Comparison of ENCODE assay signal across 15 cellular contexts in genomic region chr7:139870406-139870805, GRCh38. TPM values are rescaled to one million over a fixed set of nuclear protein-coding genes. Genes with fewer than 3 reads are reported as not detected.
DNase-seq lines count a peak whose midpoint lies in the region; ATAC-seq and TF ChIP-seq lines count a peak whose summit lies in the region.
"Had no signal": no experiment of that assay in that cellular context is flagged by ENCODE, and none has a peak within 500 bp of the region (broad histone marks: within the 10 kb centered on the region; RNA-seq: fewer than 3 reads in every experiment).

No MANE protein-coding gene starts in this region.

- no peaks in the 10 kb centered on the region for H4K20me1 ChIP-seq in Karpas-422 (ENCODE audit: insufficient read depth, low read depth, low read length)
- H4K20me1 ChIP-seq in SK-N-SH (ENCODE audit: insufficient read depth), result no peaks in the 10 kb centered on the region
- H4K20me1 ChIP-seq: BLaER1 had no signal

- intact Hi-C loops in natural killer cell (cut with micrococcal nuclease), result loop anchor here (1.0 to 10.0 kb wide), 4 partner anchors 16 to 304 kb away; partner anchors contain the start of gene KDM7A

- H3K4me2 ChIP-seq in Karpas-422 (ENCODE audit: low read depth, low read length, poor library complexity, severe bottlenecking), result no peak overlapping the region
- H3K4me2 ChIP-seq in SK-N-SH, result no peak overlapping the region
- H3K4me2 ChIP-seq: BLaER1 had no signal

- H3K79me2 ChIP-seq in Karpas-422 (ENCODE audit: low read length), result no peaks in the 10 kb centered on the region
- H3K79me2 ChIP-seq in SK-N-SH (ENCODE audit: insufficient read depth), result no peaks in the 10 kb centered on the region

- no peaks in the 10 kb centered on the region for H3K27me3 Mint-ChIP-seq in natural killer cell (ENCODE audit: low read depth in 2 of 2)
- peaks cover 2% of the 10 kb centered on the region for H3K27me3 Mint-ChIP-seq in T-helper 2 cell treated with Interferon-gamma antibody and Interleukin-4, amounts not matched to agents 5 μg/mL and 100 μg/mL, for 36 hours (ENCODE audit: low read depth)

- peak overlapping the region; percentile 42 for H3K27ac ChIP-seq in AG04450 (ENCODE audit: low read depth, low read length)
- H3K27ac ChIP-seq in Karpas-422 (ENCODE audit: low read length), result no peak overlapping the region
- H3K27ac ChIP-seq in coronary artery, result no peak overlapping the region
- H3K27ac ChIP-seq in SK-N-SH (ENCODE audit: low read depth in 2 of 2, low read length in 1 of 2), result no peak overlapping the region
- H3K27ac ChIP-seq: BLaER1, RWPE1 had no signal

- 63% methylated on average over 8 of the region's 8 CpGs for WGBS in SK-N-SH (ENCODE audit: low lambda C conversion rate)

- CTCF ChIA-PET in AG04450 (lab: Charles Lee), result no interaction called here
- CTCF ChIA-PET in SK-N-SH (lab: Yijun Ruan, JAX), result no interaction called here

- H3K9me3 ChIP-seq in AG04450 (ENCODE audit: control insufficient read depth, insufficient read depth, low read length), result peaks cover 2% of the 10 kb centered on the region; the same call in 1 of the 2 replicates
- H3K9me3 ChIP-seq in Karpas-422 (ENCODE audit: low read length), result no peaks in the 10 kb centered on the region
- H3K9me3 ChIP-seq in SK-N-SH, result no peaks in the 10 kb centered on the region
- H3K9me3 ChIP-seq: BLaER1 had no signal

- H3K27ac Mint-ChIP-seq in natural killer cell, result peak overlapping the region; percentile 70 to 83
- H3K27ac Mint-ChIP-seq in T-helper 2 cell treated with Interferon-gamma antibody and Interleukin-4, amounts not matched to agents 5 μg/mL and 100 μg/mL, for 36 hours, result no peak overlapping the region
- H3K27ac Mint-ChIP-seq: CD8-positive, alpha-beta memory T cell had no signal

- H3K9ac ChIP-seq in Karpas-422 (ENCODE audit: low read length) (no peak overlapping the region), SK-N-SH (no peak overlapping the region)
- H3K9ac ChIP-seq: BLaER1 had no signal

- H3K9me3 Mint-ChIP-seq in natural killer cell, result no peaks in the 10 kb centered on the region
- no peaks in the 10 kb centered on the region for H3K9me3 Mint-ChIP-seq in T-helper 2 cell treated with Interferon-gamma antibody and Interleukin-4, amounts not matched to agents 5 μg/mL and 100 μg/mL, for 36 hours
- H3K9me3 Mint-ChIP-seq: CD8-positive, alpha-beta memory T cell had no signal

- ATAC-seq in natural killer cell, result peak; percentile 58 to 64 (median 63)
- ATAC-seq: PC-3 had no signal

- no peak overlapping the region for H2AFZ ChIP-seq in Karpas-422 (ENCODE audit: low read length)
- no peak overlapping the region for H2AFZ ChIP-seq in SK-N-SH (ENCODE audit: low read depth)

- no peaks in the 10 kb centered on the region for H3K9me2 ChIP-seq in Karpas-422 (replicated peaks; ENCODE audit: insufficient read depth, low read length)
- no peaks in the 10 kb centered on the region for H3K9me2 ChIP-seq in SK-N-SH

- no peak for TF ChIP-seq EP300 in SK-N-SH (IDR thresholded peaks at IDR 0.05; ENCODE audit: borderline replicate concordance in 1 of 2, low read depth in 1 of 2, low read length in 1 of 2)

- no peak for TF ChIP-seq CTCF in AG04450 (IDR thresholded peaks at IDR 0.05; ENCODE audit: low read depth, low read length)
- no peak for TF ChIP-seq CTCF in coronary artery (IDR thresholded peaks at IDR 0.05)
- TF ChIP-seq CTCF in natural killer cell (IDR thresholded peaks at IDR 0.05), result no peak
- TF ChIP-seq CTCF in SK-N-SH (IDR thresholded peaks at IDR 0.05), result no peak

- H3F3A ChIP-seq in SK-N-SH (replicated peaks; ENCODE audit: insufficient read depth), result no peaks in the 10 kb centered on the region

- DNase-seq in AG04450 (ENCODE audit: low read depth, low spot score) (no peak), Karpas-422 (peak; percentile 27), coronary artery (ENCODE audit: low spot score) (peak; percentile 9), natural killer cell (no peak), erythroblast (lab: John Stamatoyannopoulos, UW) (no peak), kidney tubule cell (ENCODE audit: low spot score) (no peak), SK-N-SH (no peak)
- DNase-seq in T-helper 2 cell treated with Interferon-gamma antibody and Interleukin-4, amounts not matched to agents 5 μg/mL and 100 μg/mL, for 36 hours (ENCODE audit: low spot score), result no peak
- DNase-seq: CD8-positive, alpha-beta memory T cell; NCI-H1417 treated with DMSO at 0.1 percent for 48 hours; NCI-H1930; NCI-H748 treated with DMSO at 0.1 percent for 48 hours; PC-3 had no signal

- H3K4me3 ChIP-seq in AG04450 (ENCODE audit: low read depth, low read length), result no peak overlapping the region
- H3K4me3 ChIP-seq in Karpas-422 (ENCODE audit: low read length), result no peak overlapping the region
- no peak overlapping the region for H3K4me3 ChIP-seq in coronary artery
- no peak overlapping the region for H3K4me3 ChIP-seq in SK-N-SH (ENCODE audit: low read depth in 2 of 2, low read length in 1 of 2)
- H3K4me3 ChIP-seq: BLaER1 had no signal

- H3K4me1 Mint-ChIP-seq in natural killer cell, result peaks cover 51 to 58% of the 10 kb centered on the region in 2 donors
- H3K4me1 Mint-ChIP-seq in T-helper 2 cell treated with Interferon-gamma antibody and Interleukin-4, amounts not matched to agents 5 μg/mL and 100 μg/mL, for 36 hours (ENCODE audit: low read depth), result peaks cover 2% of the 10 kb centered on the region

- no peak for TF ChIP-seq RAD21 in SK-N-SH (IDR thresholded peaks at IDR 0.05; ENCODE audit: low read length)

- no peak for TF ChIP-seq POLR2A in erythroblast (IDR thresholded peaks at IDR 0.05; ENCODE audit: low read length)

- no peaks in the 10 kb centered on the region for H3K4me1 ChIP-seq in Karpas-422 (ENCODE audit: low read length)
- 0 out of 4 replicates have a peak, but pooled peaks cover 0 to 4% of the 10 kb centered on the region in 2 experiments for H3K4me1 ChIP-seq in SK-N-SH (ENCODE audit: control insufficient read depth in 1 of 2, insufficient read depth in 2 of 2, low read depth in 1 of 2, low read length in 1 of 2)
- H3K4me1 ChIP-seq: BLaER1 had no signal

- peak overlapping the region; percentile 55 for H3K4me3 Mint-ChIP-seq in natural killer cell
- H3K4me3 Mint-ChIP-seq in T-helper 2 cell treated with Interferon-gamma antibody and Interleukin-4, amounts not matched to agents 5 μg/mL and 100 μg/mL, for 36 hours, result no peak overlapping the region
- H3K4me3 Mint-ChIP-seq: CD8-positive, alpha-beta memory T cell had no signal

- H3K27me3 ChIP-seq in AG04450 (ENCODE audit: control insufficient read depth, insufficient read depth, low read length) (no peaks in the 10 kb centered on the region), Karpas-422 (ENCODE audit: low read length) (no peaks in the 10 kb centered on the region), SK-N-SH (ENCODE audit: insufficient read depth) (no peaks in the 10 kb centered on the region)
- H3K27me3 ChIP-seq: BLaER1 had no signal

- H3K36me3 Mint-ChIP-seq in natural killer cell, result no peaks in the 10 kb centered on the region
- no peaks in the 10 kb centered on the region for H3K36me3 Mint-ChIP-seq in T-helper 2 cell treated with Interferon-gamma antibody and Interleukin-4, amounts not matched to agents 5 μg/mL and 100 μg/mL, for 36 hours (ENCODE audit: low read depth)
- H3K36me3 Mint-ChIP-seq: CD8-positive, alpha-beta memory T cell had no signal

- H3K36me3 ChIP-seq in Karpas-422 (ENCODE audit: insufficient read depth, low read length) (no peaks in the 10 kb centered on the region), SK-N-SH (replicated peaks in 1 of 2; ENCODE audit: control insufficient read depth in 1 of 2, insufficient read depth in 2 of 2, low read length in 1 of 2) (no peaks in the 10 kb centered on the region)
- H3K36me3 ChIP-seq: BLaER1 had no signal

- POLR2A ChIA-PET in AG04450 (lab: Yijun Ruan, JAX) (no interaction called here), SK-N-SH (lab: Yijun Ruan, JAX) (no interaction called here)

TF ChIP-seq in SK-N-SH, 30 proteins besides CTCF, POLR2A, EP300 and RAD21 (continues in another document):
- no peak for TF ChIP-seq REST (IDR thresholded peaks at IDR 0.05; ENCODE audit: low read depth, low read length)
- no peak for TF ChIP-seq RCOR1 (IDR thresholded peaks at IDR 0.05; ENCODE audit: low read length)
- no peak for TF ChIP-seq JUND (IDR thresholded peaks at IDR 0.05)
- TF ChIP-seq RXRA (IDR thresholded peaks at IDR 0.05; ENCODE audit: borderline replicate concordance, low read depth), result no peak
- TF ChIP-seq TAF1 (IDR thresholded peaks at IDR 0.05; ENCODE audit: borderline replicate concordance, low read depth, low read length), result no peak

RNA-seq across cellular contexts. Expression of gene TBXAS1, which starts 41.3 kb away (rescaled TPM):
- polyA plus RNA-seq in AG04450 (2011; rRNA removed) (51.3 and 53.2 TPM in 2 replicates), SK-N-SH (2012; rRNA removed) (4.4 and 4.8 TPM in 2 replicates)
- 27.7 and 28.2 TPM in 2 replicates for polyA minus RNA-seq in AG04450 (2011; rRNA and poly(A)+ RNA removed)
- not detected in 2 replicates for total RNA-seq in Karpas-422 (2014; rRNA removed; shearing (Covaris generic); ENCODE audit: low replicate concordance)
- 100 to 1,000 TPM in 1 of 3 donors, 10 to 100 TPM in 2; 72.7 to 110 (median 88.7) TPM for total RNA-seq in natural killer cell
- polyA plus RNA-seq in SK-N-SH (2012; cell fraction: cytosol; rRNA removed), result 4.2 and 4.6 TPM in 2 replicates
- 6.4 and 13.3 TPM in 2 replicates for polyA plus RNA-seq in SK-N-SH (2012; cell fraction: nucleus; rRNA removed)

Comparison
In these comparisons a context has a peak if more than half of its experiments do, and no peak if none do; other contexts are left out.
1. DNase-seq: peak in Karpas-422 (single experiment) and coronary artery (single experiment); none in AG04450 (single experiment), natural killer cell (single experiment), T-helper 2 cell treated with Interferon-gamma antibody and Interleukin-4, amounts not matched to agents 5 μg/mL and 100 μg/mL, for 36 hours (single experiment), erythroblast (0 of 2), kidney tubule cell (single experiment) and SK-N-SH (single experiment).
2. RNA of gene TBXAS1, which starts 41.3 kb away (total RNA-seq): 72.7 to 110 TPM in natural killer cell; not detected in Karpas-422; every median in the first group is over 10 times any median in the second.